Comparison of ENCODE assay signal across 16 cellular contexts in genomic region chrX:17656556-17656955, GRCh38.
DNase-seq lines count a peak whose midpoint lies in the region; ATAC-seq and TF ChIP-seq lines count a peak whose summit lies in the region.
"Had no signal": no experiment of that assay in that cellular context is flagged by ENCODE, and none has a peak within 500 bp of the region (broad histone marks: within the 10 kb centered on the region; RNA-seq: fewer than 3 reads in every experiment).

No MANE protein-coding gene starts in this region.

- CTCF ChIA-PET in activated naive CD4-positive, alpha-beta T cell treated with anti-CD3 and anti-CD28 coated beads for 36 hours (lab: Charles Lee) = no interaction called here

- no peak for ATAC-seq in activated naive CD8-positive, alpha-beta T cell treated with anti-CD3 and anti-CD28 coated beads, Interleukin-2, amount 10 ng/mL, durations not matched to agents 7 days and 5 days (ENCODE audit: low read depth)
- no peak for ATAC-seq in activated CD4-positive, CD25-positive, alpha-beta regulatory T cell treated with anti-CD3 and anti-CD28 coated beads, Interleukin-2, amount 50 U/mL, for 24 hours
- ATAC-seq: left lobe of liver had no signal

- H3K36me3 Mint-ChIP-seq in activated naive CD4-positive, alpha-beta T cell treated with anti-CD3 and anti-CD28 coated beads for 36 hours (ENCODE audit: low read depth) = no peaks in the 10 kb centered on the region
- no peaks in the 10 kb centered on the region for H3K36me3 Mint-ChIP-seq in activated naive CD8-positive, alpha-beta T cell treated with anti-CD3 and anti-CD28 coated beads, Interleukin-2, amount 10 ng/mL, durations not matched to agents 7 days and 5 days
- peaks cover 5% of the 10 kb centered on the region for H3K36me3 Mint-ChIP-seq in type B pancreatic cell

- H3K27ac Mint-ChIP-seq in activated naive CD4-positive, alpha-beta T cell treated with anti-CD3 and anti-CD28 coated beads for 36 hours = peak overlapping the region; percentile 82
- H3K27ac Mint-ChIP-seq in activated naive CD8-positive, alpha-beta T cell treated with anti-CD3 and anti-CD28 coated beads, Interleukin-2, amount 10 ng/mL, durations not matched to agents 7 days and 5 days = peak overlapping the region; percentile 21
- no peak overlapping the region for H3K27ac Mint-ChIP-seq in type B pancreatic cell

- peaks cover 21% of the 10 kb centered on the region for H3K4me1 Mint-ChIP-seq in activated naive CD4-positive, alpha-beta T cell treated with anti-CD3 and anti-CD28 coated beads for 36 hours (ENCODE audit: low read depth)
- H3K4me1 Mint-ChIP-seq in activated naive CD8-positive, alpha-beta T cell treated with anti-CD3 and anti-CD28 coated beads, Interleukin-2, amount 10 ng/mL, durations not matched to agents 7 days and 5 days = peaks cover 22% of the 10 kb centered on the region
- H3K4me1 Mint-ChIP-seq in type B pancreatic cell (ENCODE audit: unreplicated experiment) = peaks cover 19% of the 10 kb centered on the region

- H3K4me3 Mint-ChIP-seq in activated naive CD4-positive, alpha-beta T cell treated with anti-CD3 and anti-CD28 coated beads for 36 hours = peak overlapping the region; percentile 71
- peak overlapping the region; percentile 61 for H3K4me3 Mint-ChIP-seq in activated naive CD8-positive, alpha-beta T cell treated with anti-CD3 and anti-CD28 coated beads, Interleukin-2, amount 10 ng/mL, durations not matched to agents 7 days and 5 days
- H3K4me3 Mint-ChIP-seq in type B pancreatic cell = peak overlapping the region; percentile 77

- DNase-seq in activated naive CD4-positive, alpha-beta T cell treated with anti-CD3 and anti-CD28 coated beads for 36 hours = no peak
- DNase-seq in activated naive CD4-positive, alpha-beta T cell (lab: John Stamatoyannopoulos, UW) = no peak
- DNase-seq in activated naive CD8-positive, alpha-beta T cell treated with anti-CD3 and anti-CD28 coated beads, Interleukin-2, amount 10 ng/mL, durations not matched to agents 7 days and 5 days = no peak
- DNase-seq in type B pancreatic cell (ENCODE audit: extremely low spot score, unreplicated experiment) = no peak
- no peak for DNase-seq in foreskin fibroblast
- DNase-seq in GM19238 (ENCODE audit: insufficient read length, low spot score) = no peak
- DNase-seq: erythroblast, KBM-7, NCI-H1105, NCI-H2227 treated with DMSO at 0.1 percent for 48 hours, SHP77 treated with DMSO at 0.1 percent for 48 hours, testis had no signal

- H3K27me3 Mint-ChIP-seq in activated naive CD4-positive, alpha-beta T cell treated with anti-CD3 and anti-CD28 coated beads for 36 hours (ENCODE audit: low read depth) = no peaks in the 10 kb centered on the region
- H3K27me3 Mint-ChIP-seq in activated naive CD8-positive, alpha-beta T cell treated with anti-CD3 and anti-CD28 coated beads, Interleukin-2, amount 10 ng/mL, durations not matched to agents 7 days and 5 days = peaks cover 8% of the 10 kb centered on the region
- peaks cover 28% of the 10 kb centered on the region for H3K27me3 Mint-ChIP-seq in type B pancreatic cell

- TF ChIP-seq CTCF in type B pancreatic cell (conservative IDR thresholded peaks at IDR 0.05) (no peak), foreskin fibroblast (IDR thresholded peaks at IDR 0.05; ENCODE audit: low read depth, low read length) (no peak)

- intact Hi-C loops in activated naive CD4-positive, alpha-beta T cell treated with anti-CD3 and anti-CD28 coated beads for 36 hours (cut with micrococcal nuclease) = loop anchor here (5.0 to 10.0 kb wide), 2 partner anchors 279 to 1132 kb away; partner anchors contain the start of gene NHS

- H3K4me3 ChIP-seq in iPS-18c (ENCODE audit: insufficient read depth, low read depth, low read length) (peak overlapping the region; percentile 57), foreskin fibroblast (ENCODE audit: low read depth in 1 of 2, low read length in 2 of 2) (no peak overlapping the region)
- H3K4me3 ChIP-seq: testis had no signal

- H3K9me3 Mint-ChIP-seq in activated naive CD4-positive, alpha-beta T cell treated with anti-CD3 and anti-CD28 coated beads for 36 hours = no peaks in the 10 kb centered on the region
- peaks cover 2% of the 10 kb centered on the region for H3K9me3 Mint-ChIP-seq in activated naive CD8-positive, alpha-beta T cell treated with anti-CD3 and anti-CD28 coated beads, Interleukin-2, amount 10 ng/mL, durations not matched to agents 7 days and 5 days
- H3K9me3 Mint-ChIP-seq in type B pancreatic cell = peaks cover 5% of the 10 kb centered on the region

- no peaks in the 10 kb centered on the region for H3K9me3 ChIP-seq in iPS-18c (ENCODE audit: control insufficient read depth, insufficient read depth, low read length)
- H3K9me3 ChIP-seq: heart left ventricle, testis had no signal

- POLR2A ChIA-PET in activated naive CD8-positive, alpha-beta T cell treated with anti-CD3 and anti-CD28 coated beads, Interleukin-2, amount 10 ng/mL, durations not matched to agents 7 days and 5 days (lab: Charles Lee) = interaction anchor here (0.6 kb wide), 1 partner anchor 23 kb away, joined by 3 read pairs; no protein-coding TSS in a partner anchor
